ENCODE assay signal across 17 cellular contexts in genomic region chr11:115488945-115489344, GRCh38. TPM values are rescaled to one million over a fixed set of nuclear protein-coding genes. Genes with fewer than 3 reads are reported as not detected.
DNase-seq lines count a peak whose midpoint lies in the region; ATAC-seq and TF ChIP-seq lines count a peak whose summit lies in the region.
"Had no signal": no experiment of that assay in that cellular context is flagged by ENCODE, and none has a peak within 500 bp of the region (broad histone marks: within the 10 kb centered on the region; RNA-seq: fewer than 3 reads in every experiment).

No MANE protein-coding gene starts in this region.

- peaks cover 0 to 22% of the 10 kb centered on the region in 2 donors for H3K27me3 Mint-ChIP-seq in effector memory CD8-positive, alpha-beta T cell

- peaks cover 5% of the 10 kb centered on the region for H3K36me3 Mint-ChIP-seq in effector memory CD8-positive, alpha-beta T cell (ENCODE audit: insufficient read depth)
- H3K36me3 Mint-ChIP-seq: activated CD8-positive, alpha-beta memory T cell treated with anti-CD3 and anti-CD28 coated beads, Interleukin-2, amount 10 ng/mL, durations not matched to agents 7 days and 5 days had no signal

- no peak for TF ChIP-seq CTCF in upper lobe of right lung (IDR thresholded peaks at IDR 0.05)

- intact Hi-C loops in upper lobe of right lung (cut with DNase I): no loop called here

- H3K4me3 Mint-ChIP-seq in effector memory CD8-positive, alpha-beta T cell: no peak overlapping the region
- H3K4me3 Mint-ChIP-seq: activated CD8-positive, alpha-beta memory T cell treated with anti-CD3 and anti-CD28 coated beads, Interleukin-2, amount 10 ng/mL, durations not matched to agents 7 days and 5 days; CD4-positive, alpha-beta T cell; nephron had no signal

- no peak overlapping the region for H3K27ac Mint-ChIP-seq in effector memory CD8-positive, alpha-beta T cell
- H3K27ac Mint-ChIP-seq: activated CD8-positive, alpha-beta memory T cell treated with anti-CD3 and anti-CD28 coated beads, Interleukin-2, amount 10 ng/mL, durations not matched to agents 7 days and 5 days; CD4-positive, alpha-beta T cell; nephron had no signal

- no peaks in the 10 kb centered on the region for H3K9me3 Mint-ChIP-seq in effector memory CD8-positive, alpha-beta T cell

- no peaks in the 10 kb centered on the region for H3K27me3 ChIP-seq in adipocyte (replicated peaks; ENCODE audit: control insufficient read depth, insufficient read depth, low read length)
- H3K27me3 ChIP-seq in upper lobe of right lung: no peaks in the 10 kb centered on the region
- H3K27me3 ChIP-seq in MG63: no peaks in the 10 kb centered on the region

- H3K36me3 ChIP-seq in adipocyte (ENCODE audit: control insufficient read depth, insufficient read depth, low read length, severe bottlenecking): no peaks in the 10 kb centered on the region
- no peaks in the 10 kb centered on the region for H3K36me3 ChIP-seq in upper lobe of right lung
- H3K36me3 ChIP-seq in MG63: no peaks in the 10 kb centered on the region
- H3K36me3 ChIP-seq: left ventricle myocardium inferior had no signal

- DNase-seq in EL: peak; percentile 47
- peak; percentile 7 for DNase-seq in adipocyte (ENCODE audit: low read depth)
- peak; percentile 92 for DNase-seq in kidney tubule cell (ENCODE audit: low spot score)
- no peak for DNase-seq in upper lobe of right lung
- DNase-seq in NCI-H2171 (lab: John Stamatoyannopoulos, UW): no peak
- DNase-seq in MG63: no peak
- DNase-seq in effector memory CD8-positive, alpha-beta T cell: no peak
- DNase-seq: activated CD8-positive, alpha-beta memory T cell treated with anti-CD3 and anti-CD28 coated beads, Interleukin-2, amount 10 ng/mL, durations not matched to agents 7 days and 5 days; CD4-positive, alpha-beta T cell; GOT3; left ventricle myocardium inferior; MM.1S; NCI-H1930; NCI-H524 treated with DMSO at 0.1 percent for 48 hours had no signal

- H3K27ac ChIP-seq in upper lobe of right lung: no peak overlapping the region
- H3K27ac ChIP-seq: left ventricle myocardium inferior, VCaP had no signal

- H3K4me1 ChIP-seq in adipocyte (ENCODE audit: control insufficient read depth, insufficient read depth, low read length) (no peaks in the 10 kb centered on the region), upper lobe of right lung (no peaks in the 10 kb centered on the region)

- H3K9me3 ChIP-seq in adipocyte (ENCODE audit: control insufficient read depth, low read length): no peaks in the 10 kb centered on the region
- H3K9me3 ChIP-seq in upper lobe of right lung: no peaks in the 10 kb centered on the region
- H3K9me3 ChIP-seq in MG63: no peaks in the 10 kb centered on the region
- H3K9me3 ChIP-seq: left ventricle myocardium inferior had no signal

- no peak overlapping the region for H3K4me3 ChIP-seq in adipocyte (ENCODE audit: low read length)
- no peak overlapping the region for H3K4me3 ChIP-seq in upper lobe of right lung
- H3K4me3 ChIP-seq in MG63: no peak overlapping the region
- H3K4me3 ChIP-seq: left ventricle myocardium inferior had no signal

- peak; percentile 88 for ATAC-seq in upper lobe of right lung
- ATAC-seq in effector memory CD8-positive, alpha-beta T cell (replicated peaks): no peak
- ATAC-seq: activated CD8-positive, alpha-beta memory T cell treated with anti-CD3 and anti-CD28 coated beads, Interleukin-2, amount 10 ng/mL, durations not matched to agents 7 days and 5 days had no signal

- H3K9ac ChIP-seq in adipocyte (ENCODE audit: low read length): no peak overlapping the region

- H3K4me1 Mint-ChIP-seq in effector memory CD8-positive, alpha-beta T cell (ENCODE audit: low read depth in 2 of 2): no peaks in the 10 kb centered on the region
- H3K4me1 Mint-ChIP-seq: activated CD8-positive, alpha-beta memory T cell treated with anti-CD3 and anti-CD28 coated beads, Interleukin-2, amount 10 ng/mL, durations not matched to agents 7 days and 5 days; nephron had no signal

RNA-seq across cellular contexts. Expression of gene CADM1, which starts 15.3 kb away (rescaled TPM):
- total RNA-seq in upper lobe of right lung: 222 TPM
- total RNA-seq in MG63 (2014; rRNA removed; shearing (Covaris generic); ENCODE audit: low replicate concordance): 34.4 and 49.3 TPM in 2 replicates
- total RNA-seq: HT-29 had no signal

Comparison
In these comparisons a context has a peak if more than half of its experiments do, and no peak if none do; other contexts are left out.
1. DNase-seq: peak in EL (single experiment), adipocyte (single experiment) and kidney tubule cell (single experiment); none in upper lobe of right lung (single experiment), NCI-H2171 (single experiment), MG63 (single experiment) and effector memory CD8-positive, alpha-beta T cell (0 of 3).